In genomic region chr3:187946981-187947380, GRCh38 we compare ENCODE assay signal across 1 cellular context.
A peak's percentile ranks its signal among the peaks of the same experiment; 100 is the strongest.
TF ChIP-seq lines count a peak whose summit lies in the region.

No MANE protein-coding gene starts in this region.

TF ChIP-seq in HepG2, 621 proteins besides CTCF, POLR2A, EP300 and RAD21 (continued from another document):
- 0 out of 2 replicates have a peak, but pooled peaks have one; percentile 25 for TF ChIP-seq PATZ1 (CRISPR knock-in tag; IDR thresholded peaks at IDR 0.05)
- TF ChIP-seq ZNF354B (CRISPR knock-in tag; IDR thresholded peaks at IDR 0.05) = no peak
- TF ChIP-seq ZNF629 (CRISPR knock-in tag; conservative IDR thresholded peaks at IDR 0.05) = 0 out of 2 replicates have a peak, but pooled peaks have one; percentile 2
